Comparison of ENCODE assay signal across 13 cellular contexts in the genomic region with DNA sequence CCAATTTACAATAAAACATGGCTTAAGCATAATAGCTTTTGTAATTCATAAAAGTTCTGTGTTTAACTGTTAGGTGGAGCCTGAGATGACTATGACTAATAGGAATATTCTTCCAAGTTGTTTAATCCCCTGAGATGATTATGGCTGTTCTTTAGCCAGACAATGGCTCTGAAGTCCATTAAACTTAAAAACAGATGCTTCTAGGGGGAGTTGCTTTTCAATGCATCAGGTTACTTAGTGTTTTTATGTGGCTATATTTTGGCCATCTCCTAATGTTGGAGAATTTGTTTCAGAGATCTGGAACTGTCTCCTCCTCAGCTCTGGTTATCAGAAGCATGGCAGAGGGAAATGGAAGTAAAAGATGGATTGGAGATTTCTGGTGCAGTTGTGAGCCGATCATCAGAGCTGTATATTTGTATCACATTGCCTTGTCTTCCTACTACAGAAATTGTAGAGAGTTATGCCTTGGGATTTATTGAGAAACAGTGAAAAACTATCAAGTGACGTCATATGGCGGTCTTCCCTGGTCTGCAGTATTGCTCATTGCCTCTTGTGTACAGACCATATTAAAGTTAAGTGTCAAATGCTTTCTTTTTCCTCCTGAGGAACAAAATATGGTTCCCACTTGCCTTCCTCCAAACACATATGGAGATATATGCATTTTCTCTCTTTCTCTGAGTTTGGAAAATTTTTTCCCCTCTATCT. TPM values are rescaled to one million over a fixed set of nuclear protein-coding genes. Genes with fewer than 3 reads are reported as not detected.
DNase-seq lines count a peak whose midpoint lies in the region; ATAC-seq and TF ChIP-seq lines count a peak whose summit lies in the region.
"Had no signal": no experiment of that assay in that cellular context is flagged by ENCODE, and none has a peak within 500 bp of the region (broad histone marks: within the 10 kb centered on the region; RNA-seq: fewer than 3 reads in every experiment).

No MANE protein-coding gene starts in this region.

- BruUV-seq in HCT116 (replicated peaks; lab: Mats Ljungman, UMichigan): no TSS peak

- ATAC-seq in HCT116: peak; percentile 31
- ATAC-seq in left ventricle myocardium superior: peak; percentile 65

- POLR2A ChIA-PET in HCT116 (lab: Charles Lee): interaction anchor here (0.9 to 1.3 kb wide), 2 partner anchors 10 to 43 kb away, joined by 3 read pairs; no protein-coding TSS in a partner anchor

- H3K4me1 ChIP-seq in HCT116 (ENCODE audit: control insufficient read depth in 1 of 2, insufficient read depth in 2 of 2, low read length in 2 of 2): peaks cover 22 to 24% of the 10 kb centered on the region in 2 experiments
- H3K4me1 ChIP-seq in smooth muscle cell (ENCODE audit: low read depth): no peaks in the 10 kb centered on the region

- DNase-seq in HCT116 (ENCODE audit: low read depth, low spot score) (no peak), brain microvascular endothelial cell (no peak), left ventricle myocardium superior (no peak), smooth muscle cell (lab: John Stamatoyannopoulos, UW; ENCODE audit: unreplicated experiment) (no peak), NCI-H1092 treated with DMSO at 0.1 percent for 48 hours (lab: John Stamatoyannopoulos, UW) (no peak), RPMI8226 (no peak), NCI-H187 (lab: John Stamatoyannopoulos, UW) (no peak)
- no peak for DNase-seq in activated CD4-positive, alpha-beta T cell treated with anti-CD3 and anti-CD28 coated beads for 1 hour
- DNase-seq: activated gamma-delta T cell, hypothalamus, NCI-H1092, NCI-H69 had no signal

- no peaks in the 10 kb centered on the region for H4K20me1 ChIP-seq in HCT116 (ENCODE audit: insufficient read depth)
- peaks cover 10% of the 10 kb centered on the region for H4K20me1 ChIP-seq in smooth muscle cell (ENCODE audit: low read depth)

- H3K79me2 ChIP-seq in HCT116 (ENCODE audit: insufficient read depth, low read length) (peaks cover 35% of the 10 kb centered on the region), smooth muscle cell (ENCODE audit: low read depth) (peaks cover 8% of the 10 kb centered on the region)

- 0 out of 4 replicates have a peak overlapping the region, but pooled peaks of 1 of the 2 experiments have one; percentile 32 for H3K4me3 ChIP-seq in HCT116 (replicated peaks in 1 of 2; ENCODE audit: low read depth in 1 of 2, low read length in 2 of 2)
- no peak overlapping the region for H3K4me3 ChIP-seq in brain microvascular endothelial cell (ENCODE audit: low read depth, low read length)
- H3K4me3 ChIP-seq in smooth muscle cell: peak overlapping the region; percentile 38
- H3K4me3 ChIP-seq: skin epidermis had no signal

- H3K9me3 ChIP-seq in HCT116 (ENCODE audit: control insufficient read depth in 1 of 2, insufficient read depth in 1 of 2, low read depth in 1 of 2, low read length in 2 of 2) (no peaks in the 10 kb centered on the region), smooth muscle cell (replicated peaks; ENCODE audit: low read depth) (no peaks in the 10 kb centered on the region)

- RAD21 ChIA-PET in HCT116 (lab: Charles Lee; ENCODE audit: low non-redundant PET in 1 of 2, low total read pairs in 2 of 2, uncharacterized antibody in 2 of 2, unreplicated experiment in 2 of 2): no interaction called here

- no peaks in the 10 kb centered on the region for H3K27me3 ChIP-seq in HCT116 (ENCODE audit: insufficient read depth, low read length)
- no peaks in the 10 kb centered on the region for H3K27me3 ChIP-seq in brain microvascular endothelial cell (replicated peaks)
- no peaks in the 10 kb centered on the region for H3K27me3 ChIP-seq in smooth muscle cell (ENCODE audit: low read depth)

- no peaks in the 10 kb centered on the region for H3K9me2 ChIP-seq in HCT116 (ENCODE audit: insufficient read depth)

- intact Hi-C loops in HCT116 (cut with micrococcal nuclease): no loop called here
- intact Hi-C loops in left ventricle myocardium superior (cut with micrococcal nuclease): no loop called here

- TF ChIP-seq RAD21 in HCT116 (IDR thresholded peaks at IDR 0.05; ENCODE audit: low read depth): no peak

- H3K4me2 ChIP-seq in HCT116 (ENCODE audit: low read length) (peak overlapping the region; percentile 70), smooth muscle cell (peak overlapping the region; percentile 79)

- WGBS in smooth muscle cell (ENCODE audit: low lambda C conversion rate): 85% methylated on average over 3 of the region's 3 CpGs

- TF ChIP-seq POLR2A in HCT116 (IDR thresholded peaks at IDR 0.05; ENCODE audit: borderline replicate concordance, extremely low read depth, insufficient read depth, insufficient read length): no peak

- CTCF ChIA-PET in HCT116 (lab: Charles Lee): no interaction called here

- H3F3A ChIP-seq in smooth muscle cell (ENCODE audit: low read depth): peaks cover 9% of the 10 kb centered on the region

- no peak overlapping the region for H2AFZ ChIP-seq in HCT116 (ENCODE audit: low read depth, low read length, poor library complexity, severe bottlenecking)
- H2AFZ ChIP-seq in smooth muscle cell (ENCODE audit: low read depth): no peak overlapping the region

- H3K9ac ChIP-seq in HCT116 (ENCODE audit: low read length) (no peak overlapping the region), smooth muscle cell (ENCODE audit: low read depth) (no peak overlapping the region)

- in situ Hi-C loops in brain microvascular endothelial cell (cut with HindIII; ENCODE audit: low pct_ligation_motif_present, low sequenced_read_pairs): no loop called here

- H3K36me3 ChIP-seq in HCT116 (ENCODE audit: control insufficient read depth in 1 of 2, insufficient read depth in 2 of 2, low read length in 2 of 2): no peaks in the 10 kb centered on the region
- H3K36me3 ChIP-seq in brain microvascular endothelial cell (replicated peaks): no peaks in the 10 kb centered on the region
- no peaks in the 10 kb centered on the region for H3K36me3 ChIP-seq in smooth muscle cell (ENCODE audit: low read depth)

- TF ChIP-seq CTCF in HCT116 (IDR thresholded peaks at IDR 0.05 in 2 of 3, conservative IDR thresholded peaks at IDR 0.05 in 1 of 3; ENCODE audit: borderline replicate concordance in 1 of 3, insufficient read depth in 1 of 3, low read depth in 2 of 3, low read length in 2 of 3) (no peak), brain microvascular endothelial cell (IDR thresholded peaks at IDR 0.05; ENCODE audit: low read depth, low read length, missing control alignments) (no peak), smooth muscle cell (IDR thresholded peaks at IDR 0.05; ENCODE audit: borderline replicate concordance, insufficient read depth, poor library complexity, severe bottlenecking) (no peak)

- H3K27ac ChIP-seq in HCT116 (ENCODE audit: low read depth, low read length) (peak overlapping the region; percentile 11; the same call in 1 of the 2 replicates), brain microvascular endothelial cell (peak overlapping the region; percentile 75), smooth muscle cell (ENCODE audit: low read depth) (peak overlapping the region; percentile 69)

TF ChIP-seq in HCT116, 20 proteins besides CTCF, POLR2A, EP300 and RAD21 (continues in another document):
- TF ChIP-seq, protein P1, sequence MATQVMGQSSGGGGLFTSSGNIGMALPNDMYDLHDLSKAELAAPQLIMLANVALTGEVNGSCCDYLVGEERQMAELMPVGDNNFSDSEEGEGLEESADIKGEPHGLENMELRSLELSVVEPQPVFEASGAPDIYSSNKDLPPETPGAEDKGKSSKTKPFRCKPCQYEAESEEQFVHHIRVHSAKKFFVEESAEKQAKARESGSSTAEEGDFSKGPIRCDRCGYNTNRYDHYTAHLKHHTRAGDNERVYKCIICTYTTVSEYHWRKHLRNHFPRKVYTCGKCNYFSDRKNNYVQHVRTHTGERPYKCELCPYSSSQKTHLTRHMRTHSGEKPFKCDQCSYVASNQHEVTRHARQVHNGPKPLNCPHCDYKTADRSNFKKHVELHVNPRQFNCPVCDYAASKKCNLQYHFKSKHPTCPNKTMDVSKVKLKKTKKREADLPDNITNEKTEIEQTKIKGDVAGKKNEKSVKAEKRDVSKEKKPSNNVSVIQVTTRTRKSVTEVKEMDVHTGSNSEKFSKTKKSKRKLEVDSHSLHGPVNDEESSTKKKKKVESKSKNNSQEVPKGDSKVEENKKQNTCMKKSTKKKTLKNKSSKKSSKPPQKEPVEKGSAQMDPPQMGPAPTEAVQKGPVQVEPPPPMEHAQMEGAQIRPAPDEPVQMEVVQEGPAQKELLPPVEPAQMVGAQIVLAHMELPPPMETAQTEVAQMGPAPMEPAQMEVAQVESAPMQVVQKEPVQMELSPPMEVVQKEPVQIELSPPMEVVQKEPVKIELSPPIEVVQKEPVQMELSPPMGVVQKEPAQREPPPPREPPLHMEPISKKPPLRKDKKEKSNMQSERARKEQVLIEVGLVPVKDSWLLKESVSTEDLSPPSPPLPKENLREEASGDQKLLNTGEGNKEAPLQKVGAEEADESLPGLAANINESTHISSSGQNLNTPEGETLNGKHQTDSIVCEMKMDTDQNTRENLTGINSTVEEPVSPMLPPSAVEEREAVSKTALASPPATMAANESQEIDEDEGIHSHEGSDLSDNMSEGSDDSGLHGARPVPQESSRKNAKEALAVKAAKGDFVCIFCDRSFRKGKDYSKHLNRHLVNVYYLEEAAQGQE (IDR thresholded peaks at IDR 0.05; ENCODE audit: low read depth): no peak
- TF ChIP-seq, protein P2, sequence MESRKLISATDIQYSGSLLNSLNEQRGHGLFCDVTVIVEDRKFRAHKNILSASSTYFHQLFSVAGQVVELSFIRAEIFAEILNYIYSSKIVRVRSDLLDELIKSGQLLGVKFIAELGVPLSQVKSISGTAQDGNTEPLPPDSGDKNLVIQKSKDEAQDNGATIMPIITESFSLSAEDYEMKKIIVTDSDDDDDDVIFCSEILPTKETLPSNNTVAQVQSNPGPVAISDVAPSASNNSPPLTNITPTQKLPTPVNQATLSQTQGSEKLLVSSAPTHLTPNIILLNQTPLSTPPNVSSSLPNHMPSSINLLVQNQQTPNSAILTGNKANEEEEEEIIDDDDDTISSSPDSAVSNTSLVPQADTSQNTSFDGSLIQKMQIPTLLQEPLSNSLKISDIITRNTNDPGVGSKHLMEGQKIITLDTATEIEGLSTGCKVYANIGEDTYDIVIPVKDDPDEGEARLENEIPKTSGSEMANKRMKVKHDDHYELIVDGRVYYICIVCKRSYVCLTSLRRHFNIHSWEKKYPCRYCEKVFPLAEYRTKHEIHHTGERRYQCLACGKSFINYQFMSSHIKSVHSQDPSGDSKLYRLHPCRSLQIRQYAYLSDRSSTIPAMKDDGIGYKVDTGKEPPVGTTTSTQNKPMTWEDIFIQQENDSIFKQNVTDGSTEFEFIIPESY (IDR thresholded peaks at IDR 0.05; ENCODE audit: extremely low read depth, insufficient replicate concordance, low read length): no peak
- TF ChIP-seq, protein P3, sequence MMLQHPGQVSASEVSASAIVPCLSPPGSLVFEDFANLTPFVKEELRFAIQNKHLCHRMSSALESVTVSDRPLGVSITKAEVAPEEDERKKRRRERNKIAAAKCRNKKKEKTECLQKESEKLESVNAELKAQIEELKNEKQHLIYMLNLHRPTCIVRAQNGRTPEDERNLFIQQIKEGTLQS (IDR thresholded peaks at IDR 0.05): no peak
- TF ChIP-seq ZFX (IDR thresholded peaks at IDR 0.05): no peak
- TF ChIP-seq ZNF274 (IDR thresholded peaks at IDR 0.05; ENCODE audit: low read depth, low read length): no peak

RNA-seq across cellular contexts. Expression of a gene that starts 29.7 kb away (rescaled TPM):
- total RNA-seq in HCT116 (2021; ENCODE audit: unreplicated experiment) (36.6 TPM), left ventricle myocardium superior (23.1 TPM), smooth muscle cell (55.5 and 82.7 TPM in 2 replicates)
- 12.2 and 13.5 TPM in 2 replicates for polyA plus RNA-seq in HCT116 (2012)
- polyA plus RNA-seq in smooth muscle cell: 16.2 and 24.7 TPM in 2 replicates

Comparison
In these comparisons a context has a peak if more than half of its experiments do, and no peak if none do; other contexts are left out.
1. H3K27ac ChIP-seq: peak in every context shown above with its lines; median percentile 75 in brain microvascular endothelial cell; 69 in smooth muscle cell; 11 in HCT116.